8 cellular contexts compared by ENCODE assay signal in the genomic region with DNA sequence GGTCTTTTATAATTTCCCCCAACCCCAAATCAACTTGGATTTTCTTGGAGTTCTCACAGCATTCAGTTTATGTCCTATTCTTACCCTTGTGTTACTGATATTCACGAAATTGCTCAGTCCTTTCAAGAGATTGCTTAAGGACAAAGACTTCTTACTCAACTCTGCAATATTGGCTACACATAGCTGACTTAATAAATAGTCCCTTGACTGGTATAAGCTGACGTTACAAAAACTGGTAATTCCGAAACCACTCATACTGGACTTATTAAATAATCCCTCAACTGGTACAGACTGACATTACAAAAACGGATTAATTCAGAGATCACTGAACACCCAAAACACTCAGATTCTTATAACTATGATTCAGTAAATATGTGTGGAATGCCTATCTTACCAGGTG. TPM values are rescaled to one million over a fixed set of nuclear protein-coding genes. Genes with fewer than 3 reads are reported as not detected.
DNase-seq lines count a peak whose midpoint lies in the region; ATAC-seq and TF ChIP-seq lines count a peak whose summit lies in the region.

No MANE protein-coding gene starts in this region.

- no peak overlapping the region for H3K27ac Mint-ChIP-seq in MCF 10A (ENCODE audit: low read depth, unreplicated experiment)

- POLR2A ChIA-PET in MCF 10A (lab: Yijun Ruan, JAX): interaction anchor here (0.6 to 5.3 kb wide), 6 partner anchors 18 to 97 kb away, joined by 3 to 42 read pairs (median 4); a partner anchor contains a TSS

- H3K36me3 Mint-ChIP-seq in MCF 10A (ENCODE audit: insufficient read depth, unreplicated experiment): peaks cover 38% of the 10 kb centered on the region

- TF ChIP-seq CTCF in left ventricle myocardium inferior (IDR thresholded peaks at IDR 0.05; ENCODE audit: borderline replicate concordance) (no peak), MCF 10A (IDR thresholded peaks at IDR 0.05; ENCODE audit: unreplicated experiment) (no peak), upper lobe of right lung (IDR thresholded peaks at IDR 0.05) (no peak)

- intact Hi-C loops in left ventricle myocardium inferior (cut with micrococcal nuclease): no loop called here
- intact Hi-C loops in Right ventricle myocardium inferior (cut with DNase I): loop anchor here (2.0 to 5.0 kb wide), 2 partner anchors 72 to 96 kb away; a partner anchor contains a TSS
- intact Hi-C loops in MCF 10A (cut with micrococcal nuclease): no loop called here
- intact Hi-C loops in upper lobe of right lung (cut with DNase I): no loop called here

- H3K27me3 ChIP-seq in left ventricle myocardium inferior (ENCODE audit: low read depth) (no peaks in the 10 kb centered on the region), upper lobe of right lung (no peaks in the 10 kb centered on the region)

- peak overlapping the region; percentile 70 for H3K4me3 Mint-ChIP-seq in MCF 10A (ENCODE audit: unreplicated experiment)

- CTCF ChIA-PET in MCF 10A (lab: Yijun Ruan, JAX): interaction anchor here (0.7 to 1.8 kb wide), 4 partner anchors 10 to 153 kb away, joined by 3 to 7 read pairs (median 4); no protein-coding TSS in a partner anchor

- peak overlapping the region; percentile 95 for H3K4me3 ChIP-seq in left ventricle myocardium inferior
- peak overlapping the region; percentile 69 for H3K4me3 ChIP-seq in mesodermal cell (ENCODE audit: extremely low read depth, insufficient read depth, low read length, poor library complexity, severe bottlenecking)
- peak overlapping the region; percentile 67 for H3K4me3 ChIP-seq in upper lobe of right lung

- DNase-seq in left ventricle myocardium inferior (no peak), Right ventricle myocardium inferior (ENCODE audit: missing footprints) (no peak), MCF 10A (ENCODE audit: unreplicated experiment) (no peak), upper lobe of right lung (no peak), SW480 (ENCODE audit: low spot score) (no peak), LoVo (ENCODE audit: low spot score) (no peak)

- H3K9me3 ChIP-seq in left ventricle myocardium inferior (replicated peaks) (peaks cover 86% of the 10 kb centered on the region), mesodermal cell (ENCODE audit: control insufficient read depth, low read length) (peaks cover 57% of the 10 kb centered on the region), upper lobe of right lung (peaks cover 61% of the 10 kb centered on the region)

- WGBS in mesodermal cell (ENCODE audit: insufficient coverage in 2 of 2), 2 experiments: 95 to 98% methylated on average over 3 to 4 of the region's 4 CpGs

- no peaks in the 10 kb centered on the region for H3K27me3 Mint-ChIP-seq in MCF 10A (ENCODE audit: insufficient read depth, unreplicated experiment)

- H3K36me3 ChIP-seq in left ventricle myocardium inferior: peaks cover 67% of the 10 kb centered on the region
- H3K36me3 ChIP-seq in mesodermal cell (ENCODE audit: control insufficient read depth, insufficient read depth, low read length): peaks cover 68% of the 10 kb centered on the region
- peaks cover 9% of the 10 kb centered on the region for H3K36me3 ChIP-seq in upper lobe of right lung

- H3K27ac ChIP-seq in left ventricle myocardium inferior (replicated peaks) (peak overlapping the region; percentile 98), mesodermal cell (ENCODE audit: low read depth, low read length, severe bottlenecking) (peak overlapping the region; percentile 86), upper lobe of right lung (no peak overlapping the region)

- no peaks in the 10 kb centered on the region for H3K4me1 Mint-ChIP-seq in MCF 10A (ENCODE audit: insufficient read depth, unreplicated experiment)

- H3K4me1 ChIP-seq in left ventricle myocardium inferior (peaks cover 45% of the 10 kb centered on the region), mesodermal cell (ENCODE audit: control insufficient read depth, insufficient read depth, low read length, poor library complexity, severe bottlenecking) (no peaks in the 10 kb centered on the region), upper lobe of right lung (peaks cover 13% of the 10 kb centered on the region)

- H3K9me3 Mint-ChIP-seq in MCF 10A (ENCODE audit: unreplicated experiment): peaks cover 32% of the 10 kb centered on the region

- no peak for ATAC-seq in Right ventricle myocardium inferior
- ATAC-seq in upper lobe of right lung: no peak
- no peak for ATAC-seq in HG03520 (IDR thresholded peaks at IDR 0.05; ENCODE audit: unreplicated experiment)

- no TSS peak for BruUV-seq in MCF 10A (replicated peaks; lab: Mats Ljungman, UMichigan)

RNA-seq across cellular contexts. Expression of a gene that starts 0.9 kb away (rescaled TPM):
- total RNA-seq in left ventricle myocardium inferior (9.7 TPM), Right ventricle myocardium inferior (8.4 TPM), MCF 10A (2022) (3.4 and 5.5 TPM in 2 replicates), upper lobe of right lung (6.9 TPM)
- 1.8 TPM for polyA plus RNA-seq in mesodermal cell (2013, experiment 1 of 2)
- 3.4 TPM for polyA plus RNA-seq in mesodermal cell (2013, experiment 2 of 2)

RNA-seq across cellular contexts. Expression of a gene that starts 0.9 kb away (rescaled TPM):
- total RNA-seq in left ventricle myocardium inferior: 19.2 TPM
- 19.0 TPM for total RNA-seq in Right ventricle myocardium inferior
- 24.3 and 28.2 TPM in 2 replicates for total RNA-seq in MCF 10A (2022)
- 15.8 TPM for polyA plus RNA-seq in mesodermal cell (2013, experiment 1 of 2)
- polyA plus RNA-seq in mesodermal cell (2013, experiment 2 of 2): 18.4 TPM
- total RNA-seq in upper lobe of right lung: 26.1 TPM

RNA-seq across cellular contexts. Expression of a gene that starts 21.1 kb away (rescaled TPM):
- 9.9 TPM for total RNA-seq in left ventricle myocardium inferior
- 8.4 TPM for total RNA-seq in Right ventricle myocardium inferior
- 28.3 and 30.9 TPM in 2 replicates for total RNA-seq in MCF 10A (2022)
- 26.1 TPM for polyA plus RNA-seq in mesodermal cell (2013, experiment 1 of 2)
- polyA plus RNA-seq in mesodermal cell (2013, experiment 2 of 2): 25.0 TPM
- 27.6 TPM for total RNA-seq in upper lobe of right lung

RNA-seq across cellular contexts. Expression of a gene that starts 47.9 kb away (rescaled TPM):
- total RNA-seq in left ventricle myocardium inferior (0.49 TPM), Right ventricle myocardium inferior (1.1 TPM), MCF 10A (2022) (0.49 and 0.72 TPM in 2 replicates), upper lobe of right lung (8.3 TPM)
- not detected for polyA plus RNA-seq in mesodermal cell (2013, experiment 1 of 2)
- polyA plus RNA-seq in mesodermal cell (2013, experiment 2 of 2): not detected

RNA-seq across cellular contexts. Expression of a gene that starts 51.3 kb away (rescaled TPM):
- 0.22 TPM for total RNA-seq in left ventricle myocardium inferior
- not detected for total RNA-seq in Right ventricle myocardium inferior
- not detected in 2 replicates for total RNA-seq in MCF 10A (2022)
- polyA plus RNA-seq in mesodermal cell (2013, experiment 1 of 2): not detected
- 0.20 TPM for polyA plus RNA-seq in mesodermal cell (2013, experiment 2 of 2)
- not detected for total RNA-seq in upper lobe of right lung
